8 cellular contexts compared by ENCODE assay signal in genomic region chr9:33024966-33025571, GRCh38. TPM values are rescaled to one million over a fixed set of nuclear protein-coding genes. Genes with fewer than 3 reads are reported as not detected.
DNase-seq lines count a peak whose midpoint lies in the region; ATAC-seq and TF ChIP-seq lines count a peak whose summit lies in the region.

TSS of gene DNAJA1 (plus strand) at chr9:33025273. CDS start at chr9:33026485, 1,212 bp downstream.

- H3K4me3 ChIP-seq in HUES64 (ENCODE audit: low read length) (peak within 1 kb of the TSS; percentile 100), OCI-LY3 (ENCODE audit: low read length) (peak within 1 kb of the TSS; percentile 91), epithelial cell of esophagus (ENCODE audit: low read length) (peak within 1 kb of the TSS; percentile 97)

- no peaks in the 10 kb centered on the region for H3K27me3 ChIP-seq in HUES64 (ENCODE audit: insufficient read depth, low read length)
- H3K27me3 ChIP-seq in OCI-LY3 (ENCODE audit: low read depth, low read length) = no peaks in the 10 kb centered on the region

- H3K9me3 ChIP-seq in HUES64 (ENCODE audit: insufficient read depth, low read depth, low read length) (no peaks in the 10 kb centered on the region), OCI-LY3 (ENCODE audit: insufficient read depth, low read length) (no peaks in the 10 kb centered on the region)

- TF ChIP-seq CTCF in OCI-LY3 (IDR thresholded peaks at IDR 0.05; ENCODE audit: low read depth, low read length) = no peak
- no peak for TF ChIP-seq CTCF in epithelial cell of esophagus (IDR thresholded peaks at IDR 0.05; ENCODE audit: insufficient read depth, low read depth, low read length, missing control alignments)

- peaks cover 97% of the 10 kb centered on the region for H3K79me2 ChIP-seq in OCI-LY3 (ENCODE audit: low read length)

- H3K4me1 ChIP-seq in HUES64 (ENCODE audit: insufficient read depth, low read length) = peaks cover 14% of the 10 kb centered on the region; the same call in 1 of the 2 replicates
- peaks cover 31% of the 10 kb centered on the region for H3K4me1 ChIP-seq in OCI-LY3 (ENCODE audit: low read length)

- DNase-seq in DMS 273 treated with DMSO at 0.1 percent for 48 hours (lab: John Stamatoyannopoulos, UW) (peak; percentile 35), activated T-cell treated with anti-CD3 and anti-CD28 coated beads for 24 hours (ENCODE audit: low read depth) (peak; percentile 93), epithelial cell of esophagus (ENCODE audit: low read depth) (peak; percentile 94), mucosa of gallbladder (ENCODE audit: low spot score) (peak; percentile 95)
- peak; percentile 93 for DNase-seq in stimulated activated CD8-positive, alpha-beta memory T cell treated with anti-CD3 and anti-CD28 coated beads, Interleukin-4, amount 100 ng/mL, for 24 hours (ENCODE audit: low read depth)

- ATAC-seq in GM21515 (IDR thresholded peaks at IDR 0.05; ENCODE audit: unreplicated experiment) = peak; percentile 91

- under 1% methylated on average over 61 of the region's 61 CpGs for WGBS in HUES64

- peaks cover 35% of the 10 kb centered on the region for H4K20me1 ChIP-seq in OCI-LY3 (ENCODE audit: insufficient read depth, low read length)

- peak within 1 kb of the TSS; percentile 97 for H3K9ac ChIP-seq in HUES64 (ENCODE audit: low read depth, low read length)
- H3K9ac ChIP-seq in OCI-LY3 (ENCODE audit: low read length) = peak within 1 kb of the TSS; percentile 97

- H3K4me2 ChIP-seq in OCI-LY3 (ENCODE audit: low read length) = peak within 1 kb of the TSS; percentile 98

- peak within 1 kb of the TSS; percentile 40; the same call in 1 of the 2 replicates for H2AFZ ChIP-seq in OCI-LY3 (ENCODE audit: low read depth, low read length)

- H3K27ac ChIP-seq in HUES64 (ENCODE audit: low read depth, low read length) (peak within 1 kb of the TSS; percentile 97), OCI-LY3 (ENCODE audit: low read length) (peak within 1 kb of the TSS; percentile 83)

- H3K36me3 ChIP-seq in HUES64 (ENCODE audit: insufficient read depth, low read length) (peaks cover 46% of the 10 kb centered on the region), OCI-LY3 (replicated peaks; ENCODE audit: low read depth, low read length) (peaks cover 46% of the 10 kb centered on the region)

RNA-seq across cellular contexts. Expression of gene DNAJA1, which starts in this region (rescaled TPM):
- polyA plus RNA-seq in HUES64 (2013, experiment 1 of 2) = 163 TPM
- polyA plus RNA-seq in HUES64 (2013, experiment 2 of 2) = 138 TPM
- 96.7 TPM for total RNA-seq in mucosa of gallbladder

Comparison
In these comparisons a context has a peak if more than half of its experiments do, and no peak if none do; other contexts are left out.
1. Peak in every context shown above with its lines: DNase-seq, ATAC-seq, H3K4me3 ChIP-seq and H3K27ac ChIP-seq.
2. DNase-seq: peak in every context shown above with its lines; median percentile 95 in mucosa of gallbladder; 94 in epithelial cell of esophagus; 93 in activated T-cell treated with anti-CD3 and anti-CD28 coated beads for 24 hours; 93 in stimulated activated CD8-positive, alpha-beta memory T cell treated with anti-CD3 and anti-CD28 coated beads, Interleukin-4, amount 100 ng/mL, for 24 hours; 35 in DMS 273 treated with DMSO at 0.1 percent for 48 hours.